10 cellular contexts compared by ENCODE assay signal in the genomic region with DNA sequence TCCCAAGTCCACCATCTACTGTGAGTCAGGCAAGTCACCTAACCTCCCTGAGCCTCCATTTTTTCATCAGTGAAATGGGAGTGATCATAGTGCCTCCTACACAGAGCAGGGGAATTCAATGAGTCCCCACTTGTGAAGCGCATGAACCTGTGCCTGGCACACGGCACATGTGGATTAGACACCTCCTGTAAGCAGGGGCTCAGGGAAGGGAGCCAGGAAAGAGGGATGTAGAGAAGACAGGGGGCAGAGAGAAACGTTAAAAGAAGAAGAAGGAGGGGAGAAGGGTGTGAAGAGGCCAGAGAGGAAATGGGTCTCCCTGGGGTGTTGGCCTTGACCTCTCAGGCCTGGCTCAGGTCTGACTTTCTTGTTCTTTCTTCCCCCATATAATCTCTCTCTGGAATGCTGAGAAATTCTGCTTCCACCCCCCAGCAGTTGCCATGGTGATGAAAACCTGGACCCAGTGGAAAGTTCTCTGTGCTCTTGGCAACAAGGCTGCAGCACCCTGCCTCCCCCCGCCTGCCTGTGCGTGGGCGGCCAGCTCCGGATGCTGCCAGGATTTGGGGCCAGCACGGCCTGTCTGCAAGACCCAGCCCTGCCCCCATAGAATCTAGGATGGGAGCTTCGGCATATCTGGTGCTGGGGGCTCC.
DNase-seq lines count a peak whose midpoint lies in the region; ATAC-seq and TF ChIP-seq lines count a peak whose summit lies in the region.
"Had no signal": no experiment of that assay in that cellular context is flagged by ENCODE, and none has a peak within 500 bp of the region (broad histone marks: within the 10 kb centered on the region; RNA-seq: fewer than 3 reads in every experiment).

No MANE protein-coding gene starts in this region.

- H3K27ac ChIP-seq in GM23248 (no peak overlapping the region), brain microvascular endothelial cell (no peak overlapping the region), layer of hippocampus (ENCODE audit: low read depth, low read length) (peak overlapping the region; percentile 75), smooth muscle cell (ENCODE audit: low read depth) (no peak overlapping the region)

- in situ Hi-C loops in GM23248 (cut with MboI) = no loop called here
- in situ Hi-C loops in brain microvascular endothelial cell (cut with HindIII; ENCODE audit: low pct_ligation_motif_present, low sequenced_read_pairs) = no loop called here

- H3K4me2 ChIP-seq in GM23248 (ENCODE audit: unreplicated experiment) (peak overlapping the region; percentile 2), smooth muscle cell (peak overlapping the region; percentile 71)

- no peaks in the 10 kb centered on the region for H3K27me3 Mint-ChIP-seq in stimulated activated naive CD8-positive, alpha-beta T cell treated with anti-CD3 and anti-CD28 coated beads, Interleukin-15, amount 100 ng/mL, for 72 hours

- H3K36me3 ChIP-seq in GM23248 (ENCODE audit: low read depth) (no peaks in the 10 kb centered on the region), brain microvascular endothelial cell (replicated peaks) (no peaks in the 10 kb centered on the region), smooth muscle cell (ENCODE audit: low read depth) (no peaks in the 10 kb centered on the region)

- H3K9me2 ChIP-seq in GM23248 (ENCODE audit: insufficient read depth) = no peaks in the 10 kb centered on the region

- no peaks in the 10 kb centered on the region for H3K79me2 ChIP-seq in GM23248 (ENCODE audit: insufficient read depth)
- no peaks in the 10 kb centered on the region for H3K79me2 ChIP-seq in smooth muscle cell (ENCODE audit: low read depth)

- H4K20me1 ChIP-seq in GM23248 (ENCODE audit: insufficient read depth) = no peaks in the 10 kb centered on the region
- no peaks in the 10 kb centered on the region for H4K20me1 ChIP-seq in smooth muscle cell (ENCODE audit: low read depth)

- no peak overlapping the region for H3K27ac Mint-ChIP-seq in stimulated activated naive CD8-positive, alpha-beta T cell treated with anti-CD3 and anti-CD28 coated beads, Interleukin-15, amount 100 ng/mL, for 72 hours

- H3K9ac ChIP-seq in GM23248 = no peak overlapping the region
- H3K9ac ChIP-seq in smooth muscle cell (ENCODE audit: low read depth) = no peak overlapping the region

- peaks cover 13% of the 10 kb centered on the region for H3K4me1 ChIP-seq in GM23248 (ENCODE audit: insufficient read depth)
- H3K4me1 ChIP-seq in smooth muscle cell (ENCODE audit: low read depth) = peaks cover 6% of the 10 kb centered on the region

- H3K9me3 ChIP-seq in GM23248 (ENCODE audit: low read depth) = no peaks in the 10 kb centered on the region
- H3K9me3 ChIP-seq in smooth muscle cell (replicated peaks; ENCODE audit: low read depth) = no peaks in the 10 kb centered on the region

- H3K27me3 ChIP-seq in GM23248 (replicated peaks; ENCODE audit: insufficient read depth) = no peaks in the 10 kb centered on the region
- H3K27me3 ChIP-seq in brain microvascular endothelial cell (replicated peaks) = no peaks in the 10 kb centered on the region
- no peaks in the 10 kb centered on the region for H3K27me3 ChIP-seq in layer of hippocampus (ENCODE audit: control insufficient read depth, insufficient read depth, low read length)
- H3K27me3 ChIP-seq in smooth muscle cell (ENCODE audit: low read depth) = no peaks in the 10 kb centered on the region

- no peaks in the 10 kb centered on the region for H3K4me1 Mint-ChIP-seq in stimulated activated naive CD8-positive, alpha-beta T cell treated with anti-CD3 and anti-CD28 coated beads, Interleukin-15, amount 100 ng/mL, for 72 hours

- TF ChIP-seq CTCF in brain microvascular endothelial cell (IDR thresholded peaks at IDR 0.05; ENCODE audit: low read depth, low read length, missing control alignments) (no peak), smooth muscle cell (IDR thresholded peaks at IDR 0.05; ENCODE audit: borderline replicate concordance, insufficient read depth, poor library complexity, severe bottlenecking) (no peak)

- H3K9me3 Mint-ChIP-seq in stimulated activated naive CD8-positive, alpha-beta T cell treated with anti-CD3 and anti-CD28 coated beads, Interleukin-15, amount 100 ng/mL, for 72 hours = no peaks in the 10 kb centered on the region

- ATAC-seq in GM18868 (IDR thresholded peaks at IDR 0.05; ENCODE audit: unreplicated experiment) = no peak
- no peak for ATAC-seq in HG02678 (IDR thresholded peaks at IDR 0.05; ENCODE audit: unreplicated experiment)
- no peak for ATAC-seq in stimulated activated naive CD8-positive, alpha-beta T cell treated with anti-CD3 and anti-CD28 coated beads, Interleukin-15, amount 100 ng/mL, for 72 hours
- ATAC-seq: Panc1 had no signal

- WGBS in GM23248 (ENCODE audit: low coverage in 1 of 2, low lambda C conversion rate in 2 of 2, missing lambda C conversion rate in 2 of 2), 2 experiments = 15% methylated on average over 9 of the region's 9 CpGs
- 31% methylated on average over 9 of the region's 9 CpGs for WGBS in smooth muscle cell (ENCODE audit: low lambda C conversion rate)

- H3F3A ChIP-seq in GM23248 (ENCODE audit: insufficient read depth) = no peaks in the 10 kb centered on the region
- no peaks in the 10 kb centered on the region for H3F3A ChIP-seq in smooth muscle cell (ENCODE audit: low read depth)

- no peak overlapping the region for H3K4me3 Mint-ChIP-seq in stimulated activated naive CD8-positive, alpha-beta T cell treated with anti-CD3 and anti-CD28 coated beads, Interleukin-15, amount 100 ng/mL, for 72 hours

- DNase-seq in GM23248 = peak; percentile 67
- peak; percentile 82 for DNase-seq in brain microvascular endothelial cell
- DNase-seq in smooth muscle cell (lab: John Stamatoyannopoulos, UW; ENCODE audit: unreplicated experiment) = no peak
- no peak for DNase-seq in SW 1271 (lab: John Stamatoyannopoulos, UW)
- no peak for DNase-seq in stimulated activated naive CD8-positive, alpha-beta T cell treated with anti-CD3 and anti-CD28 coated beads, Interleukin-15, amount 100 ng/mL, for 72 hours
- DNase-seq: small intestine had no signal

- H3K4me3 ChIP-seq in GM23248 (no peak overlapping the region), brain microvascular endothelial cell (ENCODE audit: low read depth, low read length) (no peak overlapping the region), smooth muscle cell (no peak overlapping the region)

- no peak overlapping the region for H2AFZ ChIP-seq in GM23248
- no peak overlapping the region for H2AFZ ChIP-seq in smooth muscle cell (ENCODE audit: low read depth)

Comparison
In these comparisons a context has a peak if more than half of its experiments do, and no peak if none do; other contexts are left out.
1. DNase-seq: peak in GM23248 (single experiment) and brain microvascular endothelial cell (single experiment); none in smooth muscle cell (single experiment), SW 1271 (0 of 2) and stimulated activated naive CD8-positive, alpha-beta T cell treated with anti-CD3 and anti-CD28 coated beads, Interleukin-15, amount 100 ng/mL, for 72 hours (0 of 2).